In genomic region chr1:42846257-42847110, GRCh38 we compare ENCODE assay signal across 1 cellular context.
A peak's percentile ranks its signal among the peaks of the same experiment; 100 is the strongest.
TF ChIP-seq lines count a peak whose summit lies in the region.

ZNF691 (plus strand) TSS chr1:42846613; CDS start chr1:42849659, 3,046 bp downstream.

TF ChIP-seq in K562, 482 proteins besides CTCF, POLR2A, EP300 and RAD21 (continued from another document and continues in another):
- peak; percentile 95 for TF ChIP-seq EGR1 (conservative IDR thresholded peaks at IDR 0.05)
- TF ChIP-seq POLR2G (IDR thresholded peaks at IDR 0.05; ENCODE audit: low read depth, low read length) = peak; percentile 95
- TF ChIP-seq NFIX (CRISPR knock-in tag; IDR thresholded peaks at IDR 0.05; ENCODE audit: low read depth) = no peak
- TF ChIP-seq, protein P1, sequence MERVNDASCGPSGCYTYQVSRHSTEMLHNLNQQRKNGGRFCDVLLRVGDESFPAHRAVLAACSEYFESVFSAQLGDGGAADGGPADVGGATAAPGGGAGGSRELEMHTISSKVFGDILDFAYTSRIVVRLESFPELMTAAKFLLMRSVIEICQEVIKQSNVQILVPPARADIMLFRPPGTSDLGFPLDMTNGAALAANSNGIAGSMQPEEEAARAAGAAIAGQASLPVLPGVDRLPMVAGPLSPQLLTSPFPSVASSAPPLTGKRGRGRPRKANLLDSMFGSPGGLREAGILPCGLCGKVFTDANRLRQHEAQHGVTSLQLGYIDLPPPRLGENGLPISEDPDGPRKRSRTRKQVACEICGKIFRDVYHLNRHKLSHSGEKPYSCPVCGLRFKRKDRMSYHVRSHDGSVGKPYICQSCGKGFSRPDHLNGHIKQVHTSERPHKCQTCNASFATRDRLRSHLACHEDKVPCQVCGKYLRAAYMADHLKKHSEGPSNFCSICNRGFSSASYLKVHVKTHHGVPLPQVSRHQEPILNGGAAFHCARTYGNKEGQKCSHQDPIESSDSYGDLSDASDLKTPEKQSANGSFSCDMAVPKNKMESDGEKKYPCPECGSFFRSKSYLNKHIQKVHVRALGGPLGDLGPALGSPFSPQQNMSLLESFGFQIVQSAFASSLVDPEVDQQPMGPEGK (CRISPR knock-in tag; IDR thresholded peaks at IDR 0.05; ENCODE audit: borderline replicate concordance) = no peak
- TF ChIP-seq ZNF79 (CRISPR knock-in tag; IDR thresholded peaks at IDR 0.05; ENCODE audit: low read depth) = no peak
- TF ChIP-seq, protein P2, sequence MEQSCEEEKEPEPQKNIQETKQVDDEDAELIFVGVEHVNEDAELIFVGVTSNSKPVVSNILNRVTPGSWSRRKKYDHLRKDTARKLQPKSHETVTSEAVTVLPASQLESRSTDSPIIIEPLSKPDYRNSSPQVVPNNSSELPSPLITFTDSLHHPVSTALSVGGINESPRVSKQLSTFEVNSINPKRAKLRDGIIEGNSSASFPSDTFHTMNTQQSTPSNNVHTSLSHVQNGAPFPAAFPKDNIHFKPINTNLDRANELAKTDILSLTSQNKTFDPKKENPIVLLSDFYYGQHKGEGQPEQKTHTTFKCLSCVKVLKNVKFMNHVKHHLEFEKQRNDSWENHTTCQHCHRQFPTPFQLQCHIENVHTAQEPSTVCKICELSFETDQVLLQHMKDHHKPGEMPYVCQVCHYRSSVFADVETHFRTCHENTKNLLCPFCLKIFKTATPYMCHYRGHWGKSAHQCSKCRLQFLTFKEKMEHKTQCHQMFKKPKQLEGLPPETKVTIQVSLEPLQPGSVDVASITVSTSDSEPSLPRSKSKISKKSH (CRISPR knock-in tag; IDR thresholded peaks at IDR 0.05) = no peak
- TF ChIP-seq, protein P3, sequence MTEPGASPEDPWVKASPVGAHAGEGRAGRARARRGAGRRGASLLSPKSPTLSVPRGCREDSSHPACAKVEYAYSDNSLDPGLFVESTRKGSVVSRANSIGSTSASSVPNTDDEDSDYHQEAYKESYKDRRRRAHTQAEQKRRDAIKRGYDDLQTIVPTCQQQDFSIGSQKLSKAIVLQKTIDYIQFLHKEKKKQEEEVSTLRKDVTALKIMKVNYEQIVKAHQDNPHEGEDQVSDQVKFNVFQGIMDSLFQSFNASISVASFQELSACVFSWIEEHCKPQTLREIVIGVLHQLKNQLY (CRISPR knock-in tag; conservative IDR thresholded peaks at IDR 0.05) = 0 out of 4 replicates have a peak, but pooled peaks of 1 of the 2 experiments have one; percentile 80
- no peak for TF ChIP-seq ZNF354B (CRISPR knock-in tag; IDR thresholded peaks at IDR 0.05)
- TF ChIP-seq E2F8 (IDR thresholded peaks at IDR 0.05; ENCODE audit: low read depth, partially characterized antibody) = peak; percentile 92
- no peak; a peak in 1 of 4 replicates for TF ChIP-seq FOXK2 (conservative IDR thresholded peaks at IDR 0.05 in 1 of 2, IDR thresholded peaks at IDR 0.05 in 1 of 2; ENCODE audit: low read depth in 2 of 2)
- TF ChIP-seq, protein P4, sequence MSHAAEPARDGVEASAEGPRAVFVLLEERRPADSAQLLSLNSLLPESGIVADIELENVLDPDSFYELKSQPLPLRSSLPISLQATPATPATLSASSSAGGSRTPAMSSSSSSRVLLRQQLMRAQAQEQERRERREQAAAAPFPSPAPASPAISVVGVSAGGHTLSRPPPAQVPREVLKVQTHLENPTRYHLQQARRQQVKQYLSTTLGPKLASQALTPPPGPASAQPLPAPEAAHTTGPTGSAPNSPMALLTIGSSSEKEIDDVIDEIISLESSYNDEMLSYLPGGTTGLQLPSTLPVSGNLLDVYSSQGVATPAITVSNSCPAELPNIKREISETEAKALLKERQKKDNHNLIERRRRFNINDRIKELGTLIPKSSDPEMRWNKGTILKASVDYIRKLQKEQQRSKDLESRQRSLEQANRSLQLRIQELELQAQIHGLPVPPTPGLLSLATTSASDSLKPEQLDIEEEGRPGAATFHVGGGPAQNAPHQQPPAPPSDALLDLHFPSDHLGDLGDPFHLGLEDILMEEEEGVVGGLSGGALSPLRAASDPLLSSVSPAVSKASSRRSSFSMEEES (CRISPR knock-in tag; IDR thresholded peaks at IDR 0.05) = no peak
- TF ChIP-seq HDAC2 (IDR thresholded peaks at IDR 0.05) = peak; percentile 61; the same call in 1 of the 2 replicates
- no peak for TF ChIP-seq ZBTB49 (CRISPR knock-in tag; IDR thresholded peaks at IDR 0.05; ENCODE audit: borderline replicate concordance)
- TF ChIP-seq ZNF444 (CRISPR knock-in tag; IDR thresholded peaks at IDR 0.05) = no peak
- TF ChIP-seq, protein P5, sequence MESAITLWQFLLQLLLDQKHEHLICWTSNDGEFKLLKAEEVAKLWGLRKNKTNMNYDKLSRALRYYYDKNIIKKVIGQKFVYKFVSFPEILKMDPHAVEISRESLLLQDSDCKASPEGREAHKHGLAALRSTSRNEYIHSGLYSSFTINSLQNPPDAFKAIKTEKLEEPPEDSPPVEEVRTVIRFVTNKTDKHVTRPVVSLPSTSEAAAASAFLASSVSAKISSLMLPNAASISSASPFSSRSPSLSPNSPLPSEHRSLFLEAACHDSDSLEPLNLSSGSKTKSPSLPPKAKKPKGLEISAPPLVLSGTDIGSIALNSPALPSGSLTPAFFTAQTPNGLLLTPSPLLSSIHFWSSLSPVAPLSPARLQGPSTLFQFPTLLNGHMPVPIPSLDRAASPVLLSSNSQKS (CRISPR knock-in tag; IDR thresholded peaks at IDR 0.05) = no peak
- TF ChIP-seq CTBP1 (IDR thresholded peaks at IDR 0.05; ENCODE audit: borderline replicate concordance) = peak; percentile 41
- no peak for TF ChIP-seq ZNF785 (CRISPR knock-in tag; IDR thresholded peaks at IDR 0.05)
- no peak for TF ChIP-seq ZKSCAN8 (CRISPR knock-in tag; IDR thresholded peaks at IDR 0.05)
- no peak for TF ChIP-seq FOXA3 (CRISPR knock-in tag; conservative IDR thresholded peaks at IDR 0.05 in 1 of 2, IDR thresholded peaks at IDR 0.05 in 1 of 2)
- TF ChIP-seq RAD51 (IDR thresholded peaks at IDR 0.05; ENCODE audit: borderline replicate concordance, low read depth) = no peak
- no peak; the same call in 1 of the 2 replicates for TF ChIP-seq BHLHE40 (IDR thresholded peaks at IDR 0.05; ENCODE audit: low read length)
- no peak for TF ChIP-seq NUFIP1 (IDR thresholded peaks at IDR 0.05; ENCODE audit: partially characterized antibody)
- no peak for TF ChIP-seq IRF1 (CRISPR knock-in tag; IDR thresholded peaks at IDR 0.05; ENCODE audit: borderline replicate concordance)
- TF ChIP-seq SAFB (IDR thresholded peaks at IDR 0.05; ENCODE audit: borderline replicate concordance, low read depth, low read length) = peak; percentile 42; the same call in 1 of the 2 replicates
- no peak for TF ChIP-seq SRSF9 (IDR thresholded peaks at IDR 0.05; ENCODE audit: borderline replicate concordance, low read depth, low read length)
- no peak for TF ChIP-seq SREBF2 (CRISPR knock-in tag; IDR thresholded peaks at IDR 0.05)
- TF ChIP-seq, protein P6, sequence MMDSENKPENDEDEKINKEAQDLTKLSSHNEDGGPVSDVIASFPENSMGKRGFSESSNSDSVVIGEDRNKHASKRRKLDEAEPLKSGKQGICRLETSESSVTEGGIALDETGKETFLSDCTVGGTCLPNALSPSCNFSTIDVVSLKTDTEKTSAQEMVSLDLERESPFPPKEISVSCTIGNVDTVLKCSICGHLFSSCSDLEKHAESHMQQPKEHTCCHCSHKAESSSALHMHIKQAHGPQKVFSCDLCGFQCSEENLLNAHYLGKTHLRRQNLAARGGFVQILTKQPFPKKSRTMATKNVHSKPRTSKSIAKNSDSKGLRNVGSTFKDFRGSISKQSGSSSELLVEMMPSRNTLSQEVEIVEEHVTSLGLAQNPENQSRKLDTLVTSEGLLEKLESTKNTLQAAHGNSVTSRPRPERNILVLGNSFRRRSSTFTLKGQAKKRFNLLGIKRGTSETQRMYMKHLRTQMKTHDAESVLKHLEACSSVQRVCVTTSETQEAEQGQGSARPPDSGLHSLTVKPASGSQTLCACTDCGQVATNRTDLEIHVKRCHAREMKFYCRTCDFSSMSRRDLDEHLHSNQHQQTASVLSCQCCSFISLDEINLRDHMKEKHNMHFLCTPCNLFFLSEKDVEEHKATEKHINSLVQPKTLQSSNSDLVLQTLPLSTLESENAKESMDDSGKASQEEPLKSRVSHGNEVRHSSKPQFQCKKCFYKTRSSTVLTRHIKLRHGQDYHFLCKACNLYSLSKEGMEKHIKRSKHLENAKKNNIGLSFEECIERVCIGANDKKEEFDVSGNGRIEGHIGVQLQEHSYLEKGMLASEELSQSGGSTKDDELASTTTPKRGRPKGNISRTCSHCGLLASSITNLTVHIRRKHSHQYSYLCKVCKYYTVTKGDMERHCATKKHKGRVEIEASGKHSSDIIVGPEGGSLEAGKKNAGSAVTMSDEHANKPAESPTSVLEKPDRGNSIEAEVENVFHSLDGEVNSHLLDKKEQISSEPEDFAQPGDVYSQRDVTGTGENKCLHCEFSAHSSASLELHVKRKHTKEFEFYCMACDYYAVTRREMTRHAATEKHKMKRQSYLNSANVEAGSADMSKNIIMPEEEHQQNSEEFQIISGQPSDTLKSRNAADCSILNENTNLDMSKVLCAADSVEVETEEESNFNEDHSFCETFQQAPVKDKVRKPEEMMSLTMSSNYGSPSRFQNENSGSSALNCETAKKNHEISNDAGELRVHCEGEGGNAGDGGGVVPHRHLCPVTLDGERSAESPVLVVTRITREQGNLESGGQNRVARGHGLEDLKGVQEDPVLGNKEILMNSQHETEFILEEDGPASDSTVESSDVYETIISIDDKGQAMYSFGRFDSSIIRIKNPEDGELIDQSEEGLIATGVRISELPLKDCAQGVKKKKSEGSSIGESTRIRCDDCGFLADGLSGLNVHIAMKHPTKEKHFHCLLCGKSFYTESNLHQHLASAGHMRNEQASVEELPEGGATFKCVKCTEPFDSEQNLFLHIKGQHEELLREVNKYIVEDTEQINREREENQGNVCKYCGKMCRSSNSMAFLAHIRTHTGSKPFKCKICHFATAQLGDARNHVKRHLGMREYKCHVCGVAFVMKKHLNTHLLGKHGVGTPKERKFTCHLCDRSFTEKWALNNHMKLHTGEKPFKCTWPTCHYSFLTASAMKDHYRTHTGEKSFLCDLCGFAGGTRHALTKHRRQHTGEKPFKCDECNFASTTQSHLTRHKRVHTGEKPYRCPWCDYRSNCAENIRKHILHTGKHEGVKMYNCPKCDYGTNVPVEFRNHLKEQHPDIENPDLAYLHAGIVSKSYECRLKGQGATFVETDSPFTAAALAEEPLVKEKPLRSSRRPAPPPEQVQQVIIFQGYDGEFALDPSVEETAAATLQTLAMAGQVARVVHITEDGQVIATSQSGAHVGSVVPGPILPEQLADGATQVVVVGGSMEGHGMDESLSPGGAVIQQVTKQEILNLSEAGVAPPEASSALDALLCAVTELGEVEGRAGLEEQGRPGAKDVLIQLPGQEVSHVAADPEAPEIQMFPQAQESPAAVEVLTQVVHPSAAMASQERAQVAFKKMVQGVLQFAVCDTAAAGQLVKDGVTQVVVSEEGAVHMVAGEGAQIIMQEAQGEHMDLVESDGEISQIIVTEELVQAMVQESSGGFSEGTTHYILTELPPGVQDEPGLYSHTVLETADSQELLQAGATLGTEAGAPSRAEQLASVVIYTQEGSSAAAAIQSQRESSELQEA (IDR thresholded peaks at IDR 0.05; ENCODE audit: low read depth) = peak; percentile 87
